Comparison of ENCODE assay signal across 24 cellular contexts in the genomic region with DNA sequence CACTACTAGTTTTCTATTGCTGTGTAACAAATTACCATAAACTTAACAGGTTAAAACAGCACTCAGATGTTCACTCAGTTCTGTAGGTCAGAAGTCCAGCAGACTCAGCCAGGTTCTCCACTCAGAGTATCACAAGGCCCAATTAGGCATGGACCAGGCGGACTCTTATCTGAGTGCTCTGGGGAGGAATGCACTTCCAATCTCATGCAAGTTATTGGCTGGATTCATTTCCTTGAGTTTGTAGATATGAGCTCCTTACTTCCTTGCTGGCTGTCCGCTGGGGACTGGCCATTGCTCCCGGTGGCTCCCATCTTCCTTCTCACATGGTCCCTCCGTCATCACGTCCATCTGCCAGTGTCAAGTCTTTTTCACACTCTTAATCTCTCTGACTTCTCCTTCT.
DNase-seq lines count a peak whose midpoint lies in the region; ATAC-seq and TF ChIP-seq lines count a peak whose summit lies in the region.
"Had no signal": no experiment of that assay in that cellular context is flagged by ENCODE, and none has a peak within 500 bp of the region (broad histone marks: within the 10 kb centered on the region; RNA-seq: fewer than 3 reads in every experiment).

No MANE protein-coding gene starts in this region.

- TF ChIP-seq EP300 in transverse colon (IDR thresholded peaks at IDR 0.05; ENCODE audit: low read depth) = no peak

- no peaks in the 10 kb centered on the region for H3K27me3 ChIP-seq in right cardiac atrium (ENCODE audit: control insufficient read depth, insufficient read depth)
- H3K27me3 ChIP-seq in transverse colon = no peaks in the 10 kb centered on the region
- H3K27me3 ChIP-seq: BE2C; BLaER1 treated with 17β-estradiol and CSF1 and Interleukin-3, amounts not matched to agents 10 nM and 100 nM had no signal

- TF ChIP-seq CTCF in mucosa of descending colon (IDR thresholded peaks at IDR 0.05) (no peak), transverse colon (IDR thresholded peaks at IDR 0.05) (no peak)

- no peak overlapping the region for H3K27ac ChIP-seq in right cardiac atrium (ENCODE audit: low read length)
- H3K27ac ChIP-seq in transverse colon = no peak overlapping the region
- H3K27ac ChIP-seq: 22Rv1; A549; BLaER1 treated with 17β-estradiol and CSF1 and Interleukin-3, amounts not matched to agents 10 nM and 100 nM had no signal

- ATAC-seq in right cardiac atrium (peak in 1 of 2 donors; percentile 78), mucosa of descending colon (peak; percentile 65), GM18870 (IDR thresholded peaks at IDR 0.05; ENCODE audit: unreplicated experiment) (no peak)
- ATAC-seq: A549, GM12878, GM23338, HCT116 had no signal

- no peaks in the 10 kb centered on the region for H3K9me3 ChIP-seq in right cardiac atrium (ENCODE audit: control insufficient read depth, low read length)
- H3K9me3 ChIP-seq in mucosa of descending colon = no peaks in the 10 kb centered on the region
- H3K9me3 ChIP-seq in transverse colon = no peaks in the 10 kb centered on the region
- H3K9me3 ChIP-seq: A549; BE2C; BLaER1 treated with 17β-estradiol and CSF1 and Interleukin-3, amounts not matched to agents 10 nM and 100 nM had no signal

- peak; percentile 40 for DNase-seq in NCI-H82 (lab: John Stamatoyannopoulos, UW)
- DNase-seq in NCI-H82 treated with DMSO at 0.1 percent for 48 hours (lab: John Stamatoyannopoulos, UW; ENCODE audit: unreplicated experiment) = no peak
- peak in 2 of 3 donors; percentile 51 to 62 for DNase-seq in right cardiac atrium
- DNase-seq in cardiac septum (ENCODE audit: low spot score) = no peak
- no peak for DNase-seq in mucosa of descending colon
- DNase-seq in transverse colon = peak; percentile 24
- DNase-seq in activated naive CD4-positive, alpha-beta T cell (lab: John Stamatoyannopoulos, UW) = no peak
- DNase-seq: ACHN; AML-193; BE2C; CD4-positive, alpha-beta T cell; CD8-positive, alpha-beta memory T cell; DMS 273 treated with DMSO at 0.1 percent for 48 hours; DMS79; EL; GDM1; H9 had no signal

- H3K36me3 ChIP-seq in mucosa of descending colon (ENCODE audit: low read depth) (no peaks in the 10 kb centered on the region), transverse colon (no peaks in the 10 kb centered on the region)
- H3K36me3 ChIP-seq: BE2C; BLaER1 treated with 17β-estradiol and CSF1 and Interleukin-3, amounts not matched to agents 10 nM and 100 nM had no signal

- WGBS in right cardiac atrium = 65% methylated on average over 5 of the region's 5 CpGs
- 86 to 100% methylated on average over 4 to 5 of the region's 5 CpGs for WGBS in transverse colon (ENCODE audit: low coverage in 1 of 2), 2 donors

- no peak for TF ChIP-seq POLR2A in transverse colon (IDR thresholded peaks at IDR 0.05)

- H3K4me1 ChIP-seq in right cardiac atrium (ENCODE audit: control insufficient read depth, insufficient read depth, low read length) (no peaks in the 10 kb centered on the region), mucosa of descending colon (ENCODE audit: low read depth) (peaks cover 7% of the 10 kb centered on the region), transverse colon (peaks cover 0 to 36% (median 8%) of the 10 kb centered on the region in 4 donors)
- H3K4me1 ChIP-seq: A549, BE2C had no signal

- no peak overlapping the region for H3K4me3 ChIP-seq in right cardiac atrium (ENCODE audit: low read length)
- H3K4me3 ChIP-seq in mucosa of descending colon = no peak overlapping the region
- H3K4me3 ChIP-seq in transverse colon = no peak overlapping the region
- H3K4me3 ChIP-seq: A549; BLaER1 treated with 17β-estradiol and CSF1 and Interleukin-3, amounts not matched to agents 10 nM and 100 nM; GM12878; GM23338 had no signal

- intact Hi-C loops in right cardiac atrium (cut with DNase I) = no loop called here
- intact Hi-C loops in cardiac septum (cut with DNase I) = no loop called here
- intact Hi-C loops in mucosa of descending colon (cut with DNase I, micrococcal nuclease) = no loop called here
- intact Hi-C loops in transverse colon (cut with DNase I; ENCODE audit: low total_unique reads) = no loop called here

- in situ Hi-C loops in transverse colon (cut with MboI; ENCODE audit: low pct_ligation_motif_present in 1 of 4, low pct_unique_long_range_greater_than_20kb in 1 of 4, low sequenced_read_pairs in 3 of 4) = no loop called here

Comparison
In these comparisons a context has a peak if more than half of its experiments do, and no peak if none do; other contexts are left out.
1. DNase-seq: peak in NCI-H82 (single experiment), right cardiac atrium (2 of 3) and transverse colon (single experiment); none in NCI-H82 treated with DMSO at 0.1 percent for 48 hours (single experiment), cardiac septum (single experiment), mucosa of descending colon (0 of 3) and activated naive CD4-positive, alpha-beta T cell (0 of 4).